ENCODE assay signal across 33 cellular contexts in genomic region chr19:6556043-6556449, GRCh38. TPM values are rescaled to one million over a fixed set of nuclear protein-coding genes. Genes with fewer than 3 reads are reported as not detected.
"Had no signal": no experiment of that assay in that cellular context is flagged by ENCODE, and none has a peak within 500 bp of the region (broad histone marks: within the 10 kb centered on the region; RNA-seq: fewer than 3 reads in every experiment).

No MANE protein-coding gene starts in this region.

- H3K4me3 Mint-ChIP-seq: activated B cell treated with CpG ODN at 0.5 μM for 24 hours; activated naive CD8-positive, alpha-beta T cell; activated T-cell treated with anti-CD3 and anti-CD28 coated beads, Interleukin-2, amount 50 U/mL, for 72 hours; central memory CD8-positive, alpha-beta T cell; nephron progenitor cell; stimulated activated memory B cell treated with anti-CD40 and anti-IgM and Interleukin-4, amounts not matched to agents 10 μg/mL and 1 μg/mL and 100 μg/mL, for 72 hours; stimulated activated naive CD8-positive, alpha-beta T cell treated with anti-CD3 and anti-CD28 coated beads, Interleukin-15, amount 100 ng/mL, for 72 hours; type B pancreatic cell had no signal

- H3K36me3 Mint-ChIP-seq: activated naive CD8-positive, alpha-beta T cell; stimulated activated memory B cell treated with anti-CD40 and anti-IgM and Interleukin-4, amounts not matched to agents 10 μg/mL and 1 μg/mL and 100 μg/mL, for 72 hours; type B pancreatic cell had no signal

- H3K27me3 Mint-ChIP-seq: activated B cell treated with CpG ODN at 0.5 μM for 24 hours; activated naive CD8-positive, alpha-beta T cell; central memory CD8-positive, alpha-beta T cell; stimulated activated memory B cell treated with anti-CD40 and anti-IgM and Interleukin-4, amounts not matched to agents 10 μg/mL and 1 μg/mL and 100 μg/mL, for 72 hours; stimulated activated naive CD8-positive, alpha-beta T cell treated with anti-CD3 and anti-CD28 coated beads, Interleukin-15, amount 100 ng/mL, for 72 hours had no signal

- H2AFZ ChIP-seq: parathyroid adenoma had no signal

- H3K9me3 Mint-ChIP-seq: activated B cell treated with CpG ODN at 0.5 μM for 24 hours; activated T-cell treated with anti-CD3 and anti-CD28 coated beads, Interleukin-2, amount 50 U/mL, for 72 hours; central memory CD8-positive, alpha-beta T cell; nephron progenitor cell; stimulated activated memory B cell treated with anti-CD40 and anti-IgM and Interleukin-4, amounts not matched to agents 10 μg/mL and 1 μg/mL and 100 μg/mL, for 72 hours; stimulated activated naive CD8-positive, alpha-beta T cell treated with anti-CD3 and anti-CD28 coated beads, Interleukin-15, amount 100 ng/mL, for 72 hours; type B pancreatic cell had no signal

- H3K9me3 ChIP-seq: esophagus squamous epithelium, left ventricle myocardium inferior, mucosa of descending colon, right atrium auricular region, uterus had no signal

- H3K27ac ChIP-seq: epithelial cell of prostate, esophagus squamous epithelium, left ventricle myocardium inferior, parathyroid adenoma, right atrium auricular region, uterus had no signal

- H3K9ac ChIP-seq: parathyroid adenoma had no signal

- DNase-seq: activated B cell treated with CpG ODN at 0.5 μM for 24 hours; activated CD4-positive, alpha-beta T cell treated with anti-CD3 and anti-CD28 coated beads, Interleukin-2, amount 50 U/mL, for 1 hour; activated naive CD4-positive, alpha-beta T cell treated with Interleukin-2 at 50 U/mL for 16 hours; activated T-cell treated with anti-CD3 and anti-CD28 coated beads for 4 hours; activated T-cell treated with anti-CD3 and anti-CD28 coated beads, Interleukin-2, amount 50 U/mL, for 72 hours; anterior cingulate cortex; effector CD8-positive, alpha-beta T cell; esophagus squamous epithelium; islet precursor cell; left ventricle myocardium inferior; mucosa of descending colon; nephron progenitor cell; nucleus accumbens; stimulated activated CD4-positive, alpha-beta T cell treated with anti-CD3 and anti-CD28 coated beads, Interleukin-1b, Interleukin-23, amount 100 ng/mL, for 48 hours; stimulated activated CD4-positive, alpha-beta T cell treated with anti-CD3 and anti-CD28 coated beads, Interleukin-4, amount 100 ng/mL, for 4 hours; stimulated activated naive CD8-positive, alpha-beta T cell treated with anti-CD3 and anti-CD28 coated beads, Interleukin-15, amount 100 ng/mL, for 72 hours; substantia nigra; uterus had no signal

- H3K27ac Mint-ChIP-seq: activated B cell treated with CpG ODN at 0.5 μM for 24 hours; activated naive CD8-positive, alpha-beta T cell; activated T-cell treated with anti-CD3 and anti-CD28 coated beads, Interleukin-2, amount 50 U/mL, for 72 hours; nephron progenitor cell; stimulated activated memory B cell treated with anti-CD40 and anti-IgM and Interleukin-4, amounts not matched to agents 10 μg/mL and 1 μg/mL and 100 μg/mL, for 72 hours; stimulated activated naive CD8-positive, alpha-beta T cell treated with anti-CD3 and anti-CD28 coated beads, Interleukin-15, amount 100 ng/mL, for 72 hours; type B pancreatic cell had no signal

- H3K36me3 ChIP-seq: esophagus squamous epithelium, left ventricle myocardium inferior, right atrium auricular region, uterus had no signal

- H3K27me3 ChIP-seq: right atrium auricular region, uterus had no signal

- ATAC-seq: activated T-cell treated with anti-CD3 and anti-CD28 coated beads, Interleukin-2, amount 50 U/mL, for 72 hours; mucosa of descending colon; stimulated activated memory B cell treated with anti-CD40 and anti-IgM and Interleukin-4, amounts not matched to agents 10 μg/mL and 1 μg/mL and 100 μg/mL, for 72 hours; stimulated activated naive CD8-positive, alpha-beta T cell treated with anti-CD3 and anti-CD28 coated beads, Interleukin-15, amount 100 ng/mL, for 72 hours had no signal

- H3K4me3 ChIP-seq: esophagus squamous epithelium, left ventricle myocardium inferior, lung, mucosa of descending colon, right atrium auricular region, smooth muscle cell, uterus had no signal

- H3K79me2 ChIP-seq: parathyroid adenoma had no signal

- H3K4me1 ChIP-seq: parathyroid adenoma, right atrium auricular region, uterus had no signal

RNA-seq across cellular contexts. Expression of gene CD70, which starts 34.9 kb away (rescaled TPM):
- total RNA-seq: bronchial epithelial cell, dermis microvascular lymphatic vessel endothelial cell, frontal cortex, left ventricle myocardium inferior, mesenteric fat pad, pulmonary artery endothelial cell, right atrium auricular region had no signal
- polyA plus RNA-seq: smooth muscle cell had no signal

RNA-seq across cellular contexts. Expression of gene TUBB4A, which starts 53.9 kb away (rescaled TPM):
- total RNA-seq: bronchial epithelial cell, dermis microvascular lymphatic vessel endothelial cell, myocyte, smooth muscle cell had no signal
- polyA plus RNA-seq: smooth muscle cell had no signal
